Comparison of ENCODE assay signal across 24 cellular contexts in the genomic region with DNA sequence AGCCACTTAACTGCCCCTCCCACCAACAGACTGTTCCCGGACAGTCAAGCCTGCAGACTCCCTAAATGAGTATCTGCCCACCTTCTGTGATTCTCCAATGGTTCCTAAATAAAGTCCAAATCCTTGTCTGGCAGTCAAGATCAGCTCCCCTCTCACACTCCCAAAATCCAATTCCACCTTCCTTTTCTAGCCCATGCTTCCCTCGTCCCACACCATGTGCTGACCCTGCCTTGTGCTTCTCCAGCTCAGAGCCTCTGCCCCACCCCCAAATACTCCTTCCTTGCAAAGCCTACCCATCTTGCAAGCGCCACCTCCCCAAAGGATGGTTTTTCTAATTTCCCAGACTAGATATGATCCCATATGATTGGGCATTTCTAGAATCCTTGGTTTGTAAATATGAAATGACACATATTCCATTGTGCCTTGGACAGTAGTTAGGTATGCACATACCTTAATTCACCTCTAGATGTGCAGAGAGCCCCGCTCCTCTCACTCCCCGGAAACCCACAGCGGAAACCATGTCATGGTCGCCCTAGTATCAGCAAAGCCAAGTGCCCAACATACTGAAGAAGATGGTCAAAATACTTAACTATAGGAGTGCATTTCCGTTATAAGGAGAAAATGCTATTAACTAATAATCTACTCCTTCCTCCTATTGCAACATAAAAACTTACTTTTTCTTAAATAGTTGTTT.
"Had no signal": no experiment of that assay in that cellular context is flagged by ENCODE, and none has a peak within 500 bp of the region (broad histone marks: within the 10 kb centered on the region; RNA-seq: fewer than 3 reads in every experiment).

No MANE protein-coding gene starts in this region.

- ATAC-seq: left colon; left lung; lower lobe of right lung; mucosa of descending colon; naive thymus-derived CD4-positive, alpha-beta T cell; natural killer cell treated with Interleukin-12 subunit alpha and Interleukin-12 subunit beta and Interleukin-15 and Interleukin-18, amount 100 ng/mL, for 72 hours; pancreas; right cardiac atrium; stimulated activated effector memory CD8-positive, alpha-beta T cell treated with anti-CD3 and anti-CD28 coated beads, Interleukin-12 subunit alpha, Interleukin-12 subunit beta, amount 100 ng/mL, for 72 hours had no signal

- H3K27me3 ChIP-seq: left lung, pancreas, sigmoid colon, tibial nerve, uterus had no signal

- H3K36me3 ChIP-seq: pancreas, prostate gland, uterus had no signal

- H3K4me1 ChIP-seq: left lung, lower lobe of right lung, pancreas, prostate gland, sigmoid colon, spleen, tibial nerve, uterus had no signal

- DNase-seq: hypothalamus; immature natural killer cell; kidney; left colon; left lung; lower lobe of right lung; midbrain; mucosa of descending colon; naive thymus-derived CD4-positive, alpha-beta T cell; pancreas; posterior cingulate gyrus; retina; right cardiac atrium; sigmoid colon; small intestine; spleen; stimulated activated CD4-positive, alpha-beta T cell treated with anti-CD3 and anti-CD28 coated beads, Interleukin-4, amount 100 ng/mL, for 24 hours; stimulated activated naive CD4-positive, alpha-beta T cell; uterus had no signal

- H3K4me3 ChIP-seq: left lung, lower lobe of right lung, mucosa of descending colon, pancreas, prostate gland, sigmoid colon, spleen, tibial nerve, uterus had no signal

- FAIRE-seq: islet of Langerhans, kidney, pancreas, small intestine had no signal

- H3K27ac ChIP-seq: left lung, lower lobe of right lung, pancreas, prostate gland, sigmoid colon, spleen, tibial nerve, uterus had no signal

- H3K9me3 ChIP-seq: left lung, lower lobe of right lung, mucosa of descending colon, pancreas, prostate gland, sigmoid colon, spleen, tibial nerve, uterus had no signal
